In genomic region chr10:72316748-72317435, GRCh38 we compare ENCODE assay signal across 1 cellular context.
A peak's percentile ranks its signal among the peaks of the same experiment; 100 is the strongest.
TF ChIP-seq lines count a peak whose summit lies in the region.

No MANE protein-coding gene starts in this region.

TF ChIP-seq in HepG2, 621 proteins besides CTCF, POLR2A, EP300 and RAD21 (continued from another document and continues in another):
- peak; percentile 60; the same call in 1 of the 2 replicates for TF ChIP-seq ZNF276 (CRISPR knock-in tag; IDR thresholded peaks at IDR 0.05; ENCODE audit: low read depth)
- TF ChIP-seq RCOR2 (CRISPR knock-in tag; IDR thresholded peaks at IDR 0.05) = peak; percentile 93
- peak; percentile 94 for TF ChIP-seq ZNF317 (CRISPR knock-in tag; IDR thresholded peaks at IDR 0.05)
- no peak for TF ChIP-seq ZNF569 (CRISPR knock-in tag; IDR thresholded peaks at IDR 0.05; ENCODE audit: borderline replicate concordance)
- no peak for TF ChIP-seq IKZF4 (CRISPR knock-in tag; IDR thresholded peaks at IDR 0.05; ENCODE audit: borderline replicate concordance, low read depth, not compliant biosample characterization)
- TF ChIP-seq ZNF331 (CRISPR knock-in tag; IDR thresholded peaks at IDR 0.05) = peak; percentile 94
- 0 out of 2 replicates have a peak, but pooled peaks have one; percentile 32 for TF ChIP-seq ZNF737 (CRISPR knock-in tag; IDR thresholded peaks at IDR 0.05; ENCODE audit: borderline replicate concordance)
- peak; percentile 91; the same call in 1 of the 2 replicates for TF ChIP-seq TBX2 (CRISPR knock-in tag; IDR thresholded peaks at IDR 0.05; ENCODE audit: borderline replicate concordance)
- no peak for TF ChIP-seq SYNCRIP (IDR thresholded peaks at IDR 0.05; ENCODE audit: insufficient read depth, low read depth, low read length)
- TF ChIP-seq ZC3H4 (CRISPR knock-in tag; IDR thresholded peaks at IDR 0.05; ENCODE audit: borderline replicate concordance) = no peak
- TF ChIP-seq KDM3A (CRISPR knock-in tag; IDR thresholded peaks at IDR 0.05; ENCODE audit: low read depth) = peak; percentile 64; the same call in 1 of the 2 replicates
- TF ChIP-seq HDAC2 (CRISPR knock-in tag; IDR thresholded peaks at IDR 0.05) = peak; percentile 89
- TF ChIP-seq TFDP1 (CRISPR knock-in tag; IDR thresholded peaks at IDR 0.05; ENCODE audit: borderline replicate concordance) = peak; percentile 96; the same call in 1 of the 2 replicates
- TF ChIP-seq ZNF788 (CRISPR knock-in tag; IDR thresholded peaks at IDR 0.05; ENCODE audit: borderline replicate concordance) = peak; percentile 91; the same call in 1 of the 2 replicates
- TF ChIP-seq SALL1 (CRISPR knock-in tag; IDR thresholded peaks at IDR 0.05) = peak; percentile 96
- TF ChIP-seq ERF (CRISPR knock-in tag; IDR thresholded peaks at IDR 0.05) = peak; percentile 97
- TF ChIP-seq HDAC6 (IDR thresholded peaks at IDR 0.05; ENCODE audit: low read depth, low read length) = no peak
- TF ChIP-seq SRSF9 (IDR thresholded peaks at IDR 0.05; ENCODE audit: borderline replicate concordance, insufficient read depth, low read depth, low read length, poor library complexity, severe bottlenecking) = no peak
- TF ChIP-seq NFKBIZ (CRISPR knock-in tag; IDR thresholded peaks at IDR 0.05) = 0 out of 2 replicates have a peak, but pooled peaks have one; percentile 76
- TF ChIP-seq ZBTB39 (CRISPR knock-in tag; IDR thresholded peaks at IDR 0.05) = peak; percentile 63; the same call in 1 of the 2 replicates
- 0 out of 2 replicates have a peak, but pooled peaks have one; percentile 10 for TF ChIP-seq NFYC (CRISPR knock-in tag; IDR thresholded peaks at IDR 0.05)
- TF ChIP-seq MLX (CRISPR knock-in tag; IDR thresholded peaks at IDR 0.05) = peak; percentile 73
- no peak for TF ChIP-seq SCMH1 (CRISPR knock-in tag; IDR thresholded peaks at IDR 0.05; ENCODE audit: borderline replicate concordance)
- no peak for TF ChIP-seq ZBTB40 (IDR thresholded peaks at IDR 0.05)
- peak; percentile 80; the same call in 1 of the 2 replicates for TF ChIP-seq ZBTB40 (CRISPR knock-in tag; IDR thresholded peaks at IDR 0.05)
- peak; percentile 75 for TF ChIP-seq KDM1A (CRISPR knock-in tag; IDR thresholded peaks at IDR 0.05)
- TF ChIP-seq TRIM24 (CRISPR knock-in tag; IDR thresholded peaks at IDR 0.05) = peak; percentile 71; the same call in 1 of the 2 replicates
- peak; percentile 41; the same call in 1 of the 2 replicates for TF ChIP-seq RFXAP (CRISPR knock-in tag; IDR thresholded peaks at IDR 0.05; ENCODE audit: borderline replicate concordance)
- 0 out of 2 replicates have a peak, but pooled peaks have one; percentile 37 for TF ChIP-seq ZNF3 (CRISPR knock-in tag; IDR thresholded peaks at IDR 0.05)
- peak; percentile 63; the same call in 1 of the 2 replicates for TF ChIP-seq ZNF639 (CRISPR knock-in tag; conservative IDR thresholded peaks at IDR 0.05)
- TF ChIP-seq ZNF776 (CRISPR knock-in tag; IDR thresholded peaks at IDR 0.05) = peak; percentile 81; the same call in 1 of the 2 replicates
- TF ChIP-seq PITX1 (CRISPR knock-in tag; IDR thresholded peaks at IDR 0.05) = peak; percentile 80
- TF ChIP-seq ZNF546 (CRISPR knock-in tag; conservative IDR thresholded peaks at IDR 0.05) = peak; percentile 71; the same call in 1 of the 2 replicates
- TF ChIP-seq ZNF232 (CRISPR knock-in tag; IDR thresholded peaks at IDR 0.05; ENCODE audit: borderline replicate concordance) = peak; percentile 89
- peak; percentile 51; the same call in 1 of the 2 replicates for TF ChIP-seq MTA1 (CRISPR knock-in tag; IDR thresholded peaks at IDR 0.05; ENCODE audit: borderline replicate concordance)
- TF ChIP-seq ADNP (CRISPR knock-in tag; IDR thresholded peaks at IDR 0.05) = 0 out of 2 replicates have a peak, but pooled peaks have one; percentile 50
- TF ChIP-seq HMGXB4 (CRISPR knock-in tag; IDR thresholded peaks at IDR 0.05; ENCODE audit: borderline replicate concordance in 1 of 2, low read depth in 1 of 2) = peak; percentile 31 to 61; a peak in 1 of 4 replicates
- peak; percentile 60; the same call in 1 of the 2 replicates for TF ChIP-seq ZNF558 (CRISPR knock-in tag; IDR thresholded peaks at IDR 0.05; ENCODE audit: borderline replicate concordance)
- 0 out of 2 replicates have a peak, but pooled peaks have one; percentile 65 for TF ChIP-seq ZNF670 (CRISPR knock-in tag; IDR thresholded peaks at IDR 0.05; ENCODE audit: borderline replicate concordance)
- 0 out of 2 replicates have a peak, but pooled peaks have one; percentile 76 for TF ChIP-seq FOXO4 (CRISPR knock-in tag; conservative IDR thresholded peaks at IDR 0.05)
